8 cellular contexts compared by ENCODE assay signal in the genomic region with DNA sequence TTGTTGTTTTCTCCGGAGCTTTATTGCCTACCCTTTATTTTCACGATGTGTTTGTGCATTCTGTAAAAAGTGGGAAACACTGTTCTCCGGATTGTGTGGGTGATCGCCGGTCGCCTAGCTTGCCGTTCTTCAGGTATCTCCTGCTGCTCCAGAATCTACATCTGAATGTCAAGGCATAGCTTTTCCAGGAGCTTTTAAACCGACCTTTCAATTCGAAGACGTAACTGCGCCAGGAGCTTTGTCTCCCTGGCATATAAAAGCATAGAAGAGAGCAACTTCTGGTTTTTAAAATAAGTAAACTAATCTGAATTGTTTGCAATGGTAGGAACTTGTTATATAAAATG.
DNase-seq lines count a peak whose midpoint lies in the region; ATAC-seq and TF ChIP-seq lines count a peak whose summit lies in the region.

No MANE protein-coding gene starts in this region.

- H3K4me3 ChIP-seq in Caco-2 (ENCODE audit: low read depth, low read length) (peak overlapping the region; percentile 12; the same call in 1 of the 2 replicates), heart left ventricle (peak overlapping the region; percentile 25 to 71 (median 56)), rectal smooth muscle tissue (ENCODE audit: low read length) (peak overlapping the region; percentile 89)

- POLR2A ChIA-PET in Caco-2 (lab: Charles Lee): interaction anchor here (0.5 to 3.5 kb wide), 14 partner anchors 9 to 157 kb away, joined by 3 to 46 read pairs (median 6); a partner anchor contains a TSS

- CTCF ChIA-PET in Caco-2 (lab: Charles Lee): interaction anchor here (0.8 kb wide), 1 partner anchor 9 kb away, joined by 3 read pairs; no protein-coding TSS in a partner anchor

- peak overlapping the region in 11 of 12 donors; percentile 66 to 89 (median 80) for H3K27ac ChIP-seq in heart left ventricle
- H3K27ac ChIP-seq in rectal smooth muscle tissue (ENCODE audit: low read depth, low read length): peak overlapping the region; percentile 86

- H3K9ac ChIP-seq in rectal smooth muscle tissue (ENCODE audit: low read length): peak overlapping the region; percentile 38

- H3K27ac Mint-ChIP-seq in Caco-2 (ENCODE audit: unreplicated experiment): peak overlapping the region; percentile 88
- H3K27ac Mint-ChIP-seq in activated T-cell treated with anti-CD3 and anti-CD28 coated beads, Interleukin-2, amount 50 U/mL, for 72 hours: peak overlapping the region; percentile 95

- peaks cover 30% of the 10 kb centered on the region for H3K36me3 Mint-ChIP-seq in Caco-2 (ENCODE audit: insufficient read depth, unreplicated experiment)
- peaks cover 0 to 2% of the 10 kb centered on the region in 2 donors for H3K36me3 Mint-ChIP-seq in activated T-cell treated with anti-CD3 and anti-CD28 coated beads, Interleukin-2, amount 50 U/mL, for 72 hours (ENCODE audit: insufficient read depth in 2 of 2)

- BruUV-seq in Caco-2 (replicated peaks; lab: Mats Ljungman, UMichigan): no TSS peak

- H3K4me1 ChIP-seq in Caco-2 (peaks cover 3% of the 10 kb centered on the region; the same call in 1 of the 2 replicates), heart left ventricle (peaks cover 0 to 29% (median 8%) of the 10 kb centered on the region in 12 donors), rectal smooth muscle tissue (ENCODE audit: control insufficient read depth, insufficient read depth, low read length) (no peaks in the 10 kb centered on the region)

- H3K9me3 Mint-ChIP-seq in Caco-2 (ENCODE audit: unreplicated experiment): no peaks in the 10 kb centered on the region
- H3K9me3 Mint-ChIP-seq in activated T-cell treated with anti-CD3 and anti-CD28 coated beads, Interleukin-2, amount 50 U/mL, for 72 hours: no peaks in the 10 kb centered on the region

- H3K4me3 Mint-ChIP-seq in Caco-2 (ENCODE audit: unreplicated experiment): peak overlapping the region; percentile 52
- peak overlapping the region; percentile 87 to 93 for H3K4me3 Mint-ChIP-seq in activated T-cell treated with anti-CD3 and anti-CD28 coated beads, Interleukin-2, amount 50 U/mL, for 72 hours

- no peak for TF ChIP-seq POLR2A in heart left ventricle (IDR thresholded peaks at IDR 0.05)

- H3K27me3 ChIP-seq in Caco-2 (replicated peaks; ENCODE audit: control insufficient read depth, insufficient read depth, low read length): no peaks in the 10 kb centered on the region
- H3K27me3 ChIP-seq in heart left ventricle: no peaks in the 10 kb centered on the region
- no peaks in the 10 kb centered on the region for H3K27me3 ChIP-seq in rectal smooth muscle tissue (ENCODE audit: control insufficient read depth, insufficient read depth, low read length)

- H3K9me3 ChIP-seq in Caco-2 (no peaks in the 10 kb centered on the region), heart left ventricle (no peaks in the 10 kb centered on the region)

- no peak for DNase-seq in Caco-2
- DNase-seq in activated T-cell treated with anti-CD3 and anti-CD28 coated beads, Interleukin-2, amount 50 U/mL, for 72 hours: no peak
- no peak for DNase-seq in heart left ventricle
- DNase-seq in NCI-H146 (lab: John Stamatoyannopoulos, UW): no peak
- DNase-seq in GM03348 (ENCODE audit: low spot score): no peak

- intact Hi-C loops in Caco-2 (cut with micrococcal nuclease; ENCODE audit: unreplicated experiment): no loop called here
- intact Hi-C loops in heart left ventricle (cut with DNase I): loop anchor here in 1 of 10 donors (10.0 kb wide), 1 partner anchor 102 kb away; a partner anchor contains a TSS

- TF ChIP-seq CTCF in Caco-2 (IDR thresholded peaks at IDR 0.05; ENCODE audit: insufficient read depth in 1 of 2, low read depth in 1 of 2, low read length in 1 of 2, severe bottlenecking in 1 of 2, unreplicated experiment in 1 of 2) (no peak), heart left ventricle (IDR thresholded peaks at IDR 0.05) (no peak)

- peaks cover 23% of the 10 kb centered on the region for H3K4me1 Mint-ChIP-seq in Caco-2 (ENCODE audit: low read depth, unreplicated experiment)
- peaks cover 75% of the 10 kb centered on the region for H3K4me1 Mint-ChIP-seq in activated T-cell treated with anti-CD3 and anti-CD28 coated beads, Interleukin-2, amount 50 U/mL, for 72 hours (ENCODE audit: low read depth)

- H3K36me3 ChIP-seq in Caco-2 (ENCODE audit: control insufficient read depth, insufficient read depth, low read length): no peaks in the 10 kb centered on the region
- no peaks in the 10 kb centered on the region for H3K36me3 ChIP-seq in heart left ventricle
- H3K36me3 ChIP-seq in rectal smooth muscle tissue (ENCODE audit: control insufficient read depth, insufficient read depth, low read length): no peaks in the 10 kb centered on the region

- no peaks in the 10 kb centered on the region for H3K27me3 Mint-ChIP-seq in Caco-2 (ENCODE audit: insufficient read depth, unreplicated experiment)
- no peaks in the 10 kb centered on the region for H3K27me3 Mint-ChIP-seq in activated T-cell treated with anti-CD3 and anti-CD28 coated beads, Interleukin-2, amount 50 U/mL, for 72 hours (ENCODE audit: low read depth)

- no peak for ATAC-seq in activated T-cell treated with anti-CD3 and anti-CD28 coated beads, Interleukin-2, amount 50 U/mL, for 72 hours (replicated peaks in 1 of 2)
- peak; percentile 9 to 33 (median 21) for ATAC-seq in heart left ventricle
- ATAC-seq in HG02678 (IDR thresholded peaks at IDR 0.05; ENCODE audit: unreplicated experiment): no peak
- ATAC-seq in GM19452 (IDR thresholded peaks at IDR 0.05; ENCODE audit: unreplicated experiment): no peak

- 1 to 6% (median 3%) methylated on average over 11 of the region's 11 CpGs for WGBS in heart left ventricle, 4 donors

Comparison
In these comparisons a context has a peak if more than half of its experiments do, and no peak if none do; other contexts are left out.
1. H3K4me3 ChIP-seq: peak in every context shown above with its lines; median percentile 89 in rectal smooth muscle tissue; 56 in heart left ventricle; 12 in Caco-2.
2. ATAC-seq: peak in heart left ventricle (4 of 4); none in activated T-cell treated with anti-CD3 and anti-CD28 coated beads, Interleukin-2, amount 50 U/mL, for 72 hours (0 of 2), HG02678 (single experiment) and GM19452 (single experiment).